ENCODE assay signal across 1 cellular context in genomic region chr13:40779049-40779448, GRCh38.
TF ChIP-seq lines count a peak whose summit lies in the region.

No MANE protein-coding gene starts in this region.

TF ChIP-seq in WTC11, 78 proteins besides CTCF, POLR2A, EP300 and RAD21:
- TF ChIP-seq AR (CRISPR knock-in tag; IDR thresholded peaks at IDR 0.05) (no peak), USF2 (CRISPR knock-in tag; IDR thresholded peaks at IDR 0.05) (no peak), KAT7 (CRISPR knock-in tag; IDR thresholded peaks at IDR 0.05; ENCODE audit: borderline replicate concordance) (no peak), ZNF281 (CRISPR knock-in tag; IDR thresholded peaks at IDR 0.05) (no peak), NFYB (CRISPR knock-in tag; conservative IDR thresholded peaks at IDR 0.05; ENCODE audit: low read depth) (no peak), ATF2 (CRISPR knock-in tag; IDR thresholded peaks at IDR 0.05; ENCODE audit: borderline replicate concordance, low read depth) (no peak)
